ENCODE assay signal across 1 cellular context in the genomic region with DNA sequence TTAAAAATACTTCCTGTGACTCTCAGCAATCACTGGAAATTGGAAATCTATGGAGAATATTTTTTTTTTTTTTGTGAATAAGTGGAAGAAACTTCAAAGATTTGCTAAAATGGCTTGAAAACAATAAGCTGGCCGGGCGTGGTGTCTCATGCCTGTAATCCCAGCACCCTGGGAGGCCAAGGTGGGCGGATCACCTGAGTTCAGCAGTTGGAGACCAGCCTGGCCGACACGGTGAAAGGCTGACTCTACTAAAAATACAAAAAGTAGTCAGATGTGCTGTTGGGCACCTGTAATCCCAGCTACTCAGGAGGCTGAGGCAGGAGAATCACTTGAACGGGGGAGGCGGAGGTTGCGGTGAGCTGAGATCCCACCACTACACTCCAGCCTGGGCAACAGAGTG.
A peak's percentile ranks its signal among the peaks of the same experiment; 100 is the strongest.
TF ChIP-seq lines count a peak whose summit lies in the region.

No MANE protein-coding gene starts in this region.

TF ChIP-seq in H1, 55 proteins besides CTCF, POLR2A, EP300 and RAD21:
- TF ChIP-seq BACH1 (IDR thresholded peaks at IDR 0.05; ENCODE audit: low read length) = 0 out of 2 replicates have a peak, but pooled peaks have one; percentile 20
- TF ChIP-seq JUND (IDR thresholded peaks at IDR 0.05; ENCODE audit: low read length) = peak; percentile 86
- TF ChIP-seq CHD1 (IDR thresholded peaks at IDR 0.05; ENCODE audit: low read depth, low read length) = no peak
- peak; percentile 71; the same call in 1 of the 2 replicates for TF ChIP-seq EGR1 (IDR thresholded peaks at IDR 0.05; ENCODE audit: borderline replicate concordance, low read depth, low read length)
TF ChIP-seq in H1: peak in this region for 3.
